ENCODE assay signal across 7 cellular contexts in the genomic region with DNA sequence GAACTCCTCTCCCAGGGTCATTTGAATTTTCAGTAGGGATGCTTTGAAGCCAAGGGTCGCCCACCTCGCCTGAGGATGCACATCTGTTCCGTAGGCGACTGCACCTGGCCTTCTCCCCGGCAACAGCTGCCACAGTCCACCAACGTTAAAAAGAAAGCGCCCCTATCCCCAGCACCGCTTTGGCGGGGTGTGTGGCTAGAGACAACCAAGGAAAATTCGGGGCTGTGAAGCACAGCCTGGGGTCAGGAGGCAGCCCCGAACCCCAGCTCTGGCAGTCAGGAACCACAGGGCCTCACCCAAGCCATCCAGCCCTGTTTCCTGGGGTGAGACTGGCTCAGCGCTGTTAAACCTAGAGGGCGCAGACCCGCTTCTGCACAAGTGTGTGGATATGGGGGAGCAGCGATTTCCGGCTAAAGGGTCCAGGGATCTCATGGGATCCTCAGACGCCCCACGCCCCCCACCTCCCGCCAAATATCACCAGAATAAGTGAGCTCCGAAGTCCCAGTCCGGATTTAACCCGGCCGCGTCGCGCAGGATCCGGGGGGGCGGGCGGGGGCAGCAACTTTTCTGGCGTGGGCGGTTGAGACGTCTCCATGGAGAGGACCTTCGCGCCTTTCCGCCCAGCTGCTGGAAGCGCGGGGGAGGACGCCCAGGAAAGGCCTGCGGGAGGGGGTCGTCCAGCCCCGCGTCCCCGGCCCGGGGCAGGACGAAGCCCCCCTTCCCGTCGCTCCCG. TPM values are rescaled to one million over a fixed set of nuclear protein-coding genes. Genes with fewer than 3 reads are reported as not detected.
DNase-seq lines count a peak whose midpoint lies in the region; ATAC-seq and TF ChIP-seq lines count a peak whose summit lies in the region.

No MANE protein-coding gene starts in this region.

- H3K4me3 Mint-ChIP-seq in activated T-helper 17 cell treated with anti-CD3 and anti-CD28 coated beads, Interleukin-2, amount 50 U/mL, for 72 hours = peak overlapping the region; percentile 82

- peak; percentile 21 for TF ChIP-seq CTCF in GM13977 (IDR thresholded peaks at IDR 0.05; ENCODE audit: extremely low read depth, insufficient read depth, missing control alignments)
- TF ChIP-seq CTCF in HFF-Myc (IDR thresholded peaks at IDR 0.05; ENCODE audit: low read depth, low read length, missing control alignments) = no peak
- TF ChIP-seq CTCF in psoas muscle (IDR thresholded peaks at IDR 0.05) = no peak

- H3K27ac Mint-ChIP-seq in activated T-helper 17 cell treated with anti-CD3 and anti-CD28 coated beads, Interleukin-2, amount 50 U/mL, for 72 hours = peak overlapping the region; percentile 38

- H3K27me3 ChIP-seq in psoas muscle (ENCODE audit: insufficient read depth in 3 of 3, low read length in 2 of 3) = peaks cover 0 to 6% (median 0%) of the 10 kb centered on the region in 3 donors

- in situ Hi-C loops in GM13977 (cut with MboI; ENCODE audit: low pct_unique_long_range_greater_than_20kb, low sequenced_read_pairs, unreplicated experiment) = no loop called here

- H3K27me3 Mint-ChIP-seq in activated T-helper 17 cell treated with anti-CD3 and anti-CD28 coated beads, Interleukin-2, amount 50 U/mL, for 72 hours = no peaks in the 10 kb centered on the region

- H3K36me3 ChIP-seq in psoas muscle (ENCODE audit: insufficient read depth in 1 of 2, low read depth in 1 of 2) = no peaks in the 10 kb centered on the region

- 8 to 16% (median 16%) methylated on average over 35 to 48 of the region's 48 CpGs for WGBS in psoas muscle, 3 donors

- peak overlapping the region; percentile 69 for H3K4me3 ChIP-seq in HFF-Myc (replicated peaks; ENCODE audit: low read depth, low read length)
- peak overlapping the region; percentile 76 for H3K4me3 ChIP-seq in psoas muscle

- H3K4me1 ChIP-seq in psoas muscle = no peaks in the 10 kb centered on the region

- no peaks in the 10 kb centered on the region for H3K9me3 ChIP-seq in psoas muscle

- H3K9me3 Mint-ChIP-seq in activated T-helper 17 cell treated with anti-CD3 and anti-CD28 coated beads, Interleukin-2, amount 50 U/mL, for 72 hours = no peaks in the 10 kb centered on the region

- peaks cover 48% of the 10 kb centered on the region for H3K36me3 Mint-ChIP-seq in activated T-helper 17 cell treated with anti-CD3 and anti-CD28 coated beads, Interleukin-2, amount 50 U/mL, for 72 hours (ENCODE audit: low read depth)

- peaks cover 6% of the 10 kb centered on the region for H3K4me1 Mint-ChIP-seq in activated T-helper 17 cell treated with anti-CD3 and anti-CD28 coated beads, Interleukin-2, amount 50 U/mL, for 72 hours

- ATAC-seq in activated T-helper 17 cell treated with anti-CD3 and anti-CD28 coated beads, Interleukin-2, amount 50 U/mL, for 72 hours (replicated peaks) = peak; percentile 23
- ATAC-seq in psoas muscle = peak in 3 of 4 donors; percentile 24 to 41 (median 30)

- intact Hi-C loops in head of caudate nucleus (cut with DNase I) = no loop called here
- intact Hi-C loops in psoas muscle (cut with DNase I) = no loop called here

- peak; percentile 73 for DNase-seq in GM13977 (ENCODE audit: low spot score)
- no peak for DNase-seq in HFF-Myc (ENCODE audit: extremely low read depth, low read depth)
- DNase-seq in NCI-H1092 (lab: John Stamatoyannopoulos, UW) = peak; percentile 42
- DNase-seq in head of caudate nucleus = peak in 29 of 42 donors; percentile 16 to 56 (median 30)
- DNase-seq in psoas muscle = peak in 1 of 2 donors; percentile 42
- DNase-seq in NCI-H1694 treated with DMSO at 0.1 percent for 48 hours (lab: John Stamatoyannopoulos, UW) = no peak

- H3K27ac ChIP-seq in psoas muscle = peak overlapping the region; percentile 63

RNA-seq across cellular contexts. Expression of gene ZC3HAV1L, which starts 0.8 kb away (rescaled TPM):
- total RNA-seq in activated T-helper 17 cell treated with anti-CD3 and anti-CD28 coated beads, Interleukin-2, amount 50 U/mL, for 72 hours = 10 to 100 TPM; 23.6 to 32.4 TPM
- total RNA-seq in psoas muscle = 1 to 10 TPM; 1.2 to 2.4 (median 1.7) TPM
- under 1 TPM; 0.18 to 0.44 (median 0.22) TPM for polyA plus RNA-seq in psoas muscle

RNA-seq across cellular contexts. Expression of gene KIAA1549, which starts 53.8 kb away (rescaled TPM):
- total RNA-seq in activated T-helper 17 cell treated with anti-CD3 and anti-CD28 coated beads, Interleukin-2, amount 50 U/mL, for 72 hours = 1 to 10 TPM; 1.1 to 1.2 TPM
- total RNA-seq in psoas muscle = 1 to 10 TPM; 1.2 to 4.4 (median 2.9) TPM
- polyA plus RNA-seq in psoas muscle = 1 to 10 TPM in 1 of 3 donors, under 1 TPM in 2; 0.46 to 1.4 (median 0.63) TPM

Comparison
In these comparisons a context has a peak if more than half of its experiments do, and no peak if none do; other contexts are left out.
1. DNase-seq: peak in GM13977 (single experiment), NCI-H1092 (single experiment) and head of caudate nucleus (29 of 42); none in HFF-Myc (single experiment) and NCI-H1694 treated with DMSO at 0.1 percent for 48 hours (single experiment).
2. RNA of gene ZC3HAV1L, which starts 0.8 kb away (total RNA-seq): 23.6 to 32.4 TPM in activated T-helper 17 cell treated with anti-CD3 and anti-CD28 coated beads, Interleukin-2, amount 50 U/mL, for 72 hours; 1.2 to 2.4 TPM in psoas muscle; every median in the first group is over 4 times any median in the second.